ENCODE assay signal across 2 cellular contexts in the genomic region with DNA sequence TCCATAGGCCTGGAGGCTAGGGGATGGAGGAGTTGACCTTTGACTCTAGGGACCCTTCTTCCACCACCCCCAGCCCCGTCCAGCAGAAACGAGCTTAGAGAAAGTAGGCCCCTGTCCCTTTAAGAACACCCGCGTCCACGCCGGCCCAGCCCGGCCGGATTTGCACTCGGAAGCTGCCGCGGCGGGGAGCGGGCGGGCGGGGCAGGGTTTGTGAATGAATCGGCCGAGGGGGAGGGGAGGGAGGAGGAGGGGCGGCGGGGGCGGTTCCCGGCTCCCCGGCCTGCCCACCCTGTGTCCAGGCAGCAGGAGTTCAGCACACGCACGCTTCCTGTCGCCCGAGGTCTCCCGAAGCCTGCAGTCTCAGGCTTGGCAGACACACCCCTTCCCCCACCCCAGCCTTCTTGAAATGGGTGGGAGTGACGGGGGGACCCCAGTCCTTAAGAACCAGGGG.
TF ChIP-seq lines count a peak whose summit lies in the region.

No MANE protein-coding gene starts in this region.

TF ChIP-seq in HEK293, 187 proteins besides CTCF, POLR2A, EP300 and RAD21 (continued from another document and continues in another):
- TF ChIP-seq TSHZ1 (tag by site-specific recombination; IDR thresholded peaks at IDR 0.05; ENCODE audit: borderline replicate concordance) (no peak), ZNF610 (tag by site-specific recombination; IDR thresholded peaks at IDR 0.05; ENCODE audit: borderline replicate concordance) (no peak), GLI4 (tag by site-specific recombination; IDR thresholded peaks at IDR 0.05) (no peak), ZNF132 (tag by site-specific recombination; IDR thresholded peaks at IDR 0.05; ENCODE audit: borderline replicate concordance) (no peak), GLIS2 (tag by site-specific recombination; IDR thresholded peaks at IDR 0.05) (no peak; the same call in 1 of the 2 replicates), ZNF544 (tag by site-specific recombination; IDR thresholded peaks at IDR 0.05) (no peak), ZNF341 (tag by site-specific recombination; IDR thresholded peaks at IDR 0.05; ENCODE audit: low read depth) (no peak), ZSCAN23 (tag by site-specific recombination; IDR thresholded peaks at IDR 0.05) (no peak), RBAK (tag by site-specific recombination; IDR thresholded peaks at IDR 0.05) (no peak), WT1 (tag by site-specific recombination; IDR thresholded peaks at IDR 0.05) (no peak), ZNF747 (tag by site-specific recombination; IDR thresholded peaks at IDR 0.05) (no peak), ZNF629 (tag by site-specific recombination; IDR thresholded peaks at IDR 0.05) (no peak), TRIM28 (IDR thresholded peaks at IDR 0.05; ENCODE audit: borderline replicate concordance, low read length) (no peak), ZNF585B (tag by site-specific recombination; IDR thresholded peaks at IDR 0.05) (no peak), SCRT1 (tag by site-specific recombination; IDR thresholded peaks at IDR 0.05; ENCODE audit: borderline replicate concordance) (no peak), KLF1 (tag by site-specific recombination; IDR thresholded peaks at IDR 0.05) (0 out of 2 replicates have a peak, but pooled peaks have one; percentile 9), ZNF138 (tag by site-specific recombination; IDR thresholded peaks at IDR 0.05; ENCODE audit: borderline replicate concordance) (no peak), ZNF223 (tag by site-specific recombination; IDR thresholded peaks at IDR 0.05) (no peak), SP2 (tag by site-specific recombination; IDR thresholded peaks at IDR 0.05) (peak; percentile 45; the same call in 1 of the 2 replicates), ZNF362 (tag by site-specific recombination; IDR thresholded peaks at IDR 0.05) (no peak), SP3 (tag by site-specific recombination; IDR thresholded peaks at IDR 0.05) (peak; percentile 51), ZNF561 (tag by site-specific recombination; IDR thresholded peaks at IDR 0.05; ENCODE audit: borderline replicate concordance) (no peak), ZNF792 (tag by site-specific recombination; IDR thresholded peaks at IDR 0.05) (no peak)
- TF ChIP-seq, protein P1, sequence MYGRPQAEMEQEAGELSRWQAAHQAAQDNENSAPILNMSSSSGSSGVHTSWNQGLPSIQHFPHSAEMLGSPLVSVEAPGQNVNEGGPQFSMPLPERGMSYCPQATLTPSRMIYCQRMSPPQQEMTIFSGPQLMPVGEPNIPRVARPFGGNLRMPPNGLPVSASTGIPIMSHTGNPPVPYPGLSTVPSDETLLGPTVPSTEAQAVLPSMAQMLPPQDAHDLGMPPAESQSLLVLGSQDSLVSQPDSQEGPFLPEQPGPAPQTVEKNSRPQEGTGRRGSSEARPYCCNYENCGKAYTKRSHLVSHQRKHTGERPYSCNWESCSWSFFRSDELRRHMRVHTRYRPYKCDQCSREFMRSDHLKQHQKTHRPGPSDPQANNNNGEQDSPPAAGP (tag by site-specific recombination; IDR thresholded peaks at IDR 0.05), result peak; percentile 28; the same call in 1 of the 2 replicates
- TF ChIP-seq, protein P2, sequence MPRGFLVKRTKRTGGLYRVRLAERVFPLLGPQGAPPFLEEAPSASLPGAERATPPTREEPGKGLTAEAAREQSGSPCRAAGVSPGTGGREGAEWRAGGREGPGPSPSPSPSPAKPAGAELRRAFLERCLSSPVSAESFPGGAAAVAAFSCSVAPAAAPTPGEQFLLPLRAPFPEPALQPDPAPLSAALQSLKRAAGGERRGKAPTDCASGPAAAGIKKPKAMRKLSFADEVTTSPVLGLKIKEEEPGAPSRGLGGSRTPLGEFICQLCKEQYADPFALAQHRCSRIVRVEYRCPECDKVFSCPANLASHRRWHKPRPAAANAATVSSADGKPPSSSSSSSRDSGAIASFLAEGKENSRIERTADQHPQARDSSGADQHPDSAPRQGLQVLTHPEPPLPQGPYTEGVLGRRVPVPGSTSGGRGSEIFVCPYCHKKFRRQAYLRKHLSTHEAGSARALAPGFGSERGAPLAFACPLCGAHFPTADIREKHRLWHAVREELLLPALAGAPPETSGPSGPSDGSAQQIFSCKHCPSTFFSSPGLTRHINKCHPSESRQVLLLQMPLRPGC (tag by site-specific recombination; IDR thresholded peaks at IDR 0.05), result no peak

TF ChIP-seq in WTC11, 78 proteins besides CTCF, POLR2A, EP300 and RAD21 (continued from another document and continues in another):
- no peak for TF ChIP-seq AR (CRISPR knock-in tag; IDR thresholded peaks at IDR 0.05)
- TF ChIP-seq MXD4 (CRISPR knock-in tag; IDR thresholded peaks at IDR 0.05; ENCODE audit: borderline replicate concordance), result no peak
- no peak for TF ChIP-seq RELA (CRISPR knock-in tag; IDR thresholded peaks at IDR 0.05; ENCODE audit: borderline replicate concordance)
- TF ChIP-seq ZNF219 (CRISPR knock-in tag; IDR thresholded peaks at IDR 0.05; ENCODE audit: borderline replicate concordance), result no peak
- TF ChIP-seq ZNF121 (CRISPR knock-in tag; IDR thresholded peaks at IDR 0.05), result no peak
- no peak for TF ChIP-seq ZNF138 (CRISPR knock-in tag; conservative IDR thresholded peaks at IDR 0.05)
- no peak for TF ChIP-seq TEAD1 (CRISPR knock-in tag; IDR thresholded peaks at IDR 0.05)
- TF ChIP-seq, protein P3, sequence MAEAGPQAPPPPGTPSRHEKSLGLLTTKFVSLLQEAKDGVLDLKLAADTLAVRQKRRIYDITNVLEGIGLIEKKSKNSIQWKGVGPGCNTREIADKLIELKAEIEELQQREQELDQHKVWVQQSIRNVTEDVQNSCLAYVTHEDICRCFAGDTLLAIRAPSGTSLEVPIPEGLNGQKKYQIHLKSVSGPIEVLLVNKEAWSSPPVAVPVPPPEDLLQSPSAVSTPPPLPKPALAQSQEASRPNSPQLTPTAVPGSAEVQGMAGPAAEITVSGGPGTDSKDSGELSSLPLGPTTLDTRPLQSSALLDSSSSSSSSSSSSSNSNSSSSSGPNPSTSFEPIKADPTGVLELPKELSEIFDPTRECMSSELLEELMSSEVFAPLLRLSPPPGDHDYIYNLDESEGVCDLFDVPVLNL (CRISPR knock-in tag; IDR thresholded peaks at IDR 0.05; ENCODE audit: borderline replicate concordance, low read depth), result no peak
- TF ChIP-seq CREB1 (CRISPR knock-in tag; IDR thresholded peaks at IDR 0.05), result no peak
- no peak for TF ChIP-seq SP1 (CRISPR knock-in tag; conservative IDR thresholded peaks at IDR 0.05)
- TF ChIP-seq OVOL2 (CRISPR knock-in tag; IDR thresholded peaks at IDR 0.05; ENCODE audit: borderline replicate concordance), result no peak
- no peak for TF ChIP-seq NFE2L1 (CRISPR knock-in tag; IDR thresholded peaks at IDR 0.05)
- no peak for TF ChIP-seq PREB (CRISPR knock-in tag; IDR thresholded peaks at IDR 0.05; ENCODE audit: borderline replicate concordance)
- no peak for TF ChIP-seq CDX4 (CRISPR knock-in tag; IDR thresholded peaks at IDR 0.05; ENCODE audit: borderline replicate concordance)
- no peak for TF ChIP-seq ZSCAN18 (CRISPR knock-in tag; IDR thresholded peaks at IDR 0.05)
- TF ChIP-seq E2F5 (CRISPR knock-in tag; IDR thresholded peaks at IDR 0.05), result no peak
- TF ChIP-seq, protein P4, sequence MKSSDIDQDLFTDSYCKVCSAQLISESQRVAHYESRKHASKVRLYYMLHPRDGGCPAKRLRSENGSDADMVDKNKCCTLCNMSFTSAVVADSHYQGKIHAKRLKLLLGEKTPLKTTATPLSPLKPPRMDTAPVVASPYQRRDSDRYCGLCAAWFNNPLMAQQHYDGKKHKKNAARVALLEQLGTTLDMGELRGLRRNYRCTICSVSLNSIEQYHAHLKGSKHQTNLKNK (CRISPR knock-in tag; IDR thresholded peaks at IDR 0.05), result no peak
- no peak for TF ChIP-seq JUN (CRISPR knock-in tag; IDR thresholded peaks at IDR 0.05)
- TF ChIP-seq AFF4 (CRISPR knock-in tag; IDR thresholded peaks at IDR 0.05; ENCODE audit: borderline replicate concordance), result no peak
- no peak for TF ChIP-seq ZNF396 (CRISPR knock-in tag; IDR thresholded peaks at IDR 0.05; ENCODE audit: borderline replicate concordance)
- no peak for TF ChIP-seq E2F1 (CRISPR knock-in tag; IDR thresholded peaks at IDR 0.05)
- 0 out of 2 replicates have a peak, but pooled peaks have one; percentile 35 for TF ChIP-seq ETV6 (CRISPR knock-in tag; IDR thresholded peaks at IDR 0.05)
- no peak for TF ChIP-seq NR1H2 (CRISPR knock-in tag; IDR thresholded peaks at IDR 0.05)
- TF ChIP-seq ZNF317 (CRISPR knock-in tag; IDR thresholded peaks at IDR 0.05; ENCODE audit: borderline replicate concordance, low read depth), result no peak
